In genomic region chr16:50878536-50878935, GRCh38 we compare ENCODE assay signal across 25 cellular contexts.
"Had no signal": no experiment of that assay in that cellular context is flagged by ENCODE, and none has a peak within 500 bp of the region (broad histone marks: within the 10 kb centered on the region; RNA-seq: fewer than 3 reads in every experiment).

No MANE protein-coding gene starts in this region.

- ATAC-seq: esophagus mucosa; foreskin keratinocyte; gastroesophageal sphincter; heart right ventricle; left ventricle myocardium superior; lower lobe of right lung; naive thymus-derived CD8-positive, alpha-beta T cell; pancreas; sciatic nerve had no signal

- DNase-seq: effector CD8-positive, alpha-beta T cell; endodermal cell; foreskin keratinocyte; heart right ventricle; hippocampal formation; immature natural killer cell; left ventricle myocardium superior; lower lobe of right lung; naive thymus-derived CD8-positive, alpha-beta T cell; nephron progenitor cell; pancreas; stimulated activated CD4-positive, alpha-beta T cell treated with anti-CD3 and anti-CD28 coated beads, Interleukin-12 subunit alpha, Interleukin-12 subunit beta, amount 100 ng/mL, for 4 hours; stimulated activated CD4-positive, alpha-beta T cell treated with anti-CD3 and anti-CD28 coated beads, Interleukin-1b, Interleukin-23, amount 100 ng/mL, for 48 hours; stimulated activated CD4-positive, alpha-beta T cell treated with anti-CD3 and anti-CD28 coated beads, Interleukin-4, amount 100 ng/mL, for 1 hour; stimulated activated CD8-positive, alpha-beta memory T cell treated with anti-CD3 and anti-CD28 coated beads, Interleukin-4, amount 100 ng/mL, for 48 hours; stimulated activated naive CD4-positive, alpha-beta T cell treated with Interleukin-2 at 50 U/mL for 16 hours; stomach; tibial artery had no signal

- H3K27me3 ChIP-seq: foreskin keratinocyte, pancreas, testis had no signal

- H3K36me3 ChIP-seq: gastroesophageal sphincter, heart right ventricle, lower lobe of right lung, pancreas, stomach, tibial artery had no signal

- FAIRE-seq: colon, pancreas had no signal

- H3K9me3 ChIP-seq: gastroesophageal sphincter, lower lobe of right lung, pancreas, testis, tibial artery had no signal

- H3K4me1 ChIP-seq: foreskin keratinocyte, heart right ventricle, lower lobe of right lung, pancreas, stomach, testis, tibial artery had no signal

- H3K27ac ChIP-seq: epithelial cell of prostate, foreskin keratinocyte, gastroesophageal sphincter, heart right ventricle, lower lobe of right lung, pancreas, stomach, testis, tibial artery had no signal

- H3K4me3 ChIP-seq: gastroesophageal sphincter, heart right ventricle, lower lobe of right lung, pancreas, smooth muscle cell, stomach, testis, tibial artery had no signal
